ENCODE assay signal across 7 cellular contexts in the genomic region with DNA sequence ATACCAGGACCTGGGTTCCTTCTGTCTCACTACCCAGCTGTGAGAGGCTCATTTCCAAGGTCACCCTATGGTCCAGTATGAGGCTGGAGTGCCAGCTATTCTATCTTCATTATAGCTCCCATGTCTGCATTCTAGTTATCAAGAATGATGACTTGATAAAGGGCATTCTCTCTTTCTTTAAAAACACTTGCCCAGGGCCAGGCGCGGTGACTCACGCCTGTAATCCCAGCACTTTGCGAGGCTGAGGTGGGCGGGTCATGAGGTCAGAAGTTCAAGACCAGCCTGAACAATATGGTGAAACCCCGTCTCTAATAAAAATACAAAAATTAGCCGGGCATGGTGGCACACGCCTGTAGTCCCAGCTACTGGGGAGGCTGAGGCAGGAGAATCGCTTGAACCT. TPM values are rescaled to one million over a fixed set of nuclear protein-coding genes. Genes with fewer than 3 reads are reported as not detected.
DNase-seq lines count a peak whose midpoint lies in the region; ATAC-seq, FAIRE-seq and TF ChIP-seq lines count a peak whose summit lies in the region.
"Not testable (repeated sequence)": the region's sequence is repeated elsewhere in the genome, so short reads cannot be mapped to it uniquely, and the experiment has no call there.

No MANE protein-coding gene starts in this region.

- TF ChIP-seq CTCF in PC-9 (conservative IDR thresholded peaks at IDR 0.05); adrenal gland (IDR thresholded peaks at IDR 0.05); bronchial epithelial cell (IDR thresholded peaks at IDR 0.05; ENCODE audit: insufficient read depth, low read length, severe bottlenecking): not testable (repeated sequence)

- BruUV-seq in PC-9 (replicated peaks; lab: Mats Ljungman, UMichigan), result not testable (repeated sequence)

- peak overlapping the region; percentile 9; the same call in 1 of the 2 replicates for H3K27ac ChIP-seq in PC-9
- H3K27ac ChIP-seq in adrenal gland, result not testable (repeated sequence)

- TF ChIP-seq POLR2A in adrenal gland (IDR thresholded peaks at IDR 0.05), result not testable (repeated sequence)

- H3K36me3 Mint-ChIP-seq in T-helper 17 cell (ENCODE audit: low read depth), result not testable (repeated sequence)

- H3F3A ChIP-seq in PC-9 (ENCODE audit: insufficient read depth, low read depth), result peaks cover 17% of the 10 kb centered on the region; the same call in 1 of the 2 replicates

- not testable (repeated sequence) for H3K36me3 ChIP-seq in PC-9 (ENCODE audit: low read depth); adrenal gland (replicated peaks in 1 of 2); bronchial epithelial cell (ENCODE audit: control insufficient read depth, insufficient read depth, low read length)

- peaks cover 92% of the 10 kb centered on the region for H3K79me2 ChIP-seq in PC-9 (ENCODE audit: low read depth)

- not testable (repeated sequence) for H3K9me3 ChIP-seq in PC-9 (ENCODE audit: insufficient read depth, low read depth); T-helper 17 cell (ENCODE audit: control insufficient read depth, low read length, poor library complexity, severe bottlenecking); adrenal gland (replicated peaks in 1 of 3)

- not testable (repeated sequence) for FAIRE-seq in bronchial epithelial cell (lab: Jason Lieb, UNC)

- POLR2A ChIA-PET in PC-9 (lab: Charles Lee; ENCODE audit: unreplicated experiment), result interaction anchor here (0.7 kb wide), 1 partner anchor 1022 kb away, joined by 5 read pairs; no protein-coding TSS in a partner anchor

- not testable (repeated sequence) for ATAC-seq in T-helper 17 cell

- intact Hi-C loops in PC-9 (cut with micrococcal nuclease; ENCODE audit: unreplicated experiment), result not testable (repeated sequence)
- intact Hi-C loops in adrenal gland (cut with DNase I), result loop anchor here in 1 of 2 donors (5.0 kb wide), 1 partner anchor 101 kb away; no protein-coding TSS in a partner anchor

- WGBS in adrenal gland, 4 donors, result 56 to 64% (median 58%) methylated on average over 9 of the region's 9 CpGs

- H3K9me2 ChIP-seq in PC-9 (ENCODE audit: insufficient read depth), result not testable (repeated sequence)

- H3K4me3 ChIP-seq in PC-9; adrenal gland; bronchial epithelial cell (ENCODE audit: low read depth, low read length): not testable (repeated sequence)

- peak; percentile 43 for DNase-seq in Daoy (ENCODE audit: low read depth)
- peak; percentile 39 for DNase-seq in HT1080 (ENCODE audit: low read depth)
- DNase-seq in PC-9, result peak in 1 of 2 experiments; percentile 45
- not testable (repeated sequence) for DNase-seq in T-helper 17 cell
- peak in 4 of 7 donors; percentile 12 to 60 (median 32) for DNase-seq in adrenal gland
- peak; percentile 31 for DNase-seq in bronchial epithelial cell (ENCODE audit: low read depth)
- peak; percentile 58 for DNase-seq in iris pigment epithelial cell (ENCODE audit: low read depth)

- H3K4me1 ChIP-seq in PC-9 (replicated peaks; ENCODE audit: insufficient read depth), result peaks cover 42% of the 10 kb centered on the region
- H3K4me1 ChIP-seq in adrenal gland (replicated peaks in 1 of 2), result peaks cover 0 to 12% of the 10 kb centered on the region in 2 donors

- H3K27me3 Mint-ChIP-seq in T-helper 17 cell, result not testable (repeated sequence)

- CTCF ChIA-PET in PC-9 (lab: Charles Lee), result interaction anchor here (0.7 kb wide), 1 partner anchor 199 kb away, joined by 8 read pairs; no protein-coding TSS in a partner anchor

- not testable (repeated sequence) for H4K20me1 ChIP-seq in PC-9 (ENCODE audit: insufficient read depth)

- not testable (repeated sequence) for H3K4me2 ChIP-seq in PC-9

- H3K4me3 Mint-ChIP-seq in T-helper 17 cell, result not testable (repeated sequence)

- H3K4me1 Mint-ChIP-seq in T-helper 17 cell, result peaks cover 17% of the 10 kb centered on the region

- H3K27ac Mint-ChIP-seq in T-helper 17 cell, result peak overlapping the region; percentile 66

- H3K27me3 ChIP-seq in PC-9 (ENCODE audit: insufficient read depth, low read depth); adrenal gland; bronchial epithelial cell (ENCODE audit: control insufficient read depth, insufficient read depth, low read length): not testable (repeated sequence)

- not testable (repeated sequence) for H2AFZ ChIP-seq in PC-9

RNA-seq across cellular contexts. Expression of gene NETO2, which starts 5.8 kb away (rescaled TPM):
- total RNA-seq in Daoy (2014; rRNA removed; shearing (Covaris generic)), result 33.8 and 54.7 TPM in 2 replicates
- 88.8 and 101 TPM in 2 replicates for total RNA-seq in HT1080 (2014; rRNA removed; shearing (Covaris generic))
- 101 and 113 TPM in 2 replicates for polyA plus RNA-seq in HT1080 (2015; cell fraction: cytosol; rRNA removed)
- polyA plus RNA-seq in HT1080 (2015; cell fraction: nucleus; rRNA removed), result 63.6 and 72.0 TPM in 2 replicates
- total RNA-seq in PC-9 (2021) (41.2 and 54.4 TPM in 2 replicates), T-helper 17 cell (1 to 10 TPM; 5.3 to 5.8 TPM), adrenal gland (10 to 100 TPM in 4 of 8 donors, 1 to 10 TPM in 4; 1.9 to 13.1 (median 9.8) TPM), bronchial epithelial cell (20.7 and 41.6 TPM in 2 replicates)
- polyA plus RNA-seq in adrenal gland, result 10 to 100 TPM in 1 of 3 donors, 1 to 10 TPM in 2; 2.9 to 46.3 (median 6.3) TPM
